ENCODE assay signal across 1 cellular context in genomic region chrX:2894885-2895292, GRCh38.
TF ChIP-seq lines count a peak whose summit lies in the region.

No MANE protein-coding gene starts in this region.

TF ChIP-seq in HEK293, 187 proteins besides CTCF, POLR2A, EP300 and RAD21 (continued from another document):
- TF ChIP-seq ZNF248 (tag by site-specific recombination; IDR thresholded peaks at IDR 0.05) (no peak), ZNF423 (tag by site-specific recombination; IDR thresholded peaks at IDR 0.05) (0 out of 2 replicates have a peak, but pooled peaks have one; percentile 21), ZNF473 (tag by site-specific recombination; IDR thresholded peaks at IDR 0.05) (no peak), ZNF76 (tag by site-specific recombination; IDR thresholded peaks at IDR 0.05; ENCODE audit: borderline replicate concordance, low read depth) (no peak), ZNF544 (tag by site-specific recombination; IDR thresholded peaks at IDR 0.05) (no peak), TCF7L2 (IDR thresholded peaks at IDR 0.05; ENCODE audit: borderline replicate concordance, low read depth, low read length) (peak; percentile 93), TRIM28 (IDR thresholded peaks at IDR 0.05; ENCODE audit: borderline replicate concordance, low read length) (peak; percentile 95), KLF10 (tag by site-specific recombination; IDR thresholded peaks at IDR 0.05) (no peak), ZNF692 (tag by site-specific recombination; IDR thresholded peaks at IDR 0.05) (no peak)
TF ChIP-seq in HEK293: peak in this region for 6.
